In genomic region chr4:119143341-119143740, GRCh38 we compare ENCODE assay signal across 4 cellular contexts. TPM values are rescaled to one million over a fixed set of nuclear protein-coding genes. Genes with fewer than 3 reads are reported as not detected.
"Had no signal": no experiment of that assay in that cellular context is flagged by ENCODE, and none has a peak within 500 bp of the region (broad histone marks: within the 10 kb centered on the region; RNA-seq: fewer than 3 reads in every experiment).

No MANE protein-coding gene starts in this region.

RNA-seq across cellular contexts. Expression of gene MYOZ2, which starts 7.7 kb away (rescaled TPM):
- total RNA-seq: GM23338, H1, H9, HT-29 had no signal
- polyA plus RNA-seq: GM23338, H1 had no signal
